29 cellular contexts compared by ENCODE assay signal in the genomic region with DNA sequence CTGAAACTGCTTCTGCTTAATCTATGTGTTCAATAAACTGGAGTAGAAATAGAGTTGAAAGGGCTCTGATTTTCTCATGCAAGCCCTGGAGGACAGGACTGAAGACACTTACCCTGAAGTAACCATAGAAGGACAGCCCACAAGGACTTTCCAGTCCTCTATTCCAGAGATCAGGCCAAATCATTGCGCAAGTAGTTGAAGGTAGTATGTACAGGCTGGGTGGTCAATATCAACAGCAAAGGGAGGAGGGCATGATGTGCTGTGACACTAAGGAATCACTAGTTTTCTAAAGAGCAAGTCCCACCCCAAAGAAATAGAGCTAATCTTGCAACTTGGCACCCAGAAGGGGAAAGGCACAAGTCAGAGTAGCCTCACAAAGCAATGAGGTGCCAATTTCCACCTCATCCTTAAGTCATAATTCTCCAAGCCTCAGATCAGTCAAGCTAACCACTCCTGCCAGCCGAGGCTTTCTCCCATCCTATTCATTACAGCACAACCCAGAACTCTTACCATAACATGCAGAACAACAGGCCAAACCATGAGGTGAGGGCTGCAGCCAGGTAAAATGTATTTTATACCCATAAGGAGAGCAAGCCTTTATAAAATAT.
"Had no signal": no experiment of that assay in that cellular context is flagged by ENCODE, and none has a peak within 500 bp of the region (broad histone marks: within the 10 kb centered on the region; RNA-seq: fewer than 3 reads in every experiment).

No MANE protein-coding gene starts in this region.

- H3K36me3 Mint-ChIP-seq: activated naive CD4-positive, alpha-beta T cell treated with anti-CD3 and anti-CD28 coated beads, Interleukin-2, amount 10 ng/mL, durations not matched to agents 7 days and 5 days had no signal

- H3K9me3 Mint-ChIP-seq: activated CD4-positive, alpha-beta memory T cell treated with anti-CD3 and anti-CD28 coated beads, Interleukin-2, amount 10 ng/mL, durations not matched to agents 7 days and 5 days; activated naive CD4-positive, alpha-beta T cell treated with anti-CD3 and anti-CD28 coated beads, Interleukin-2, amount 10 ng/mL, durations not matched to agents 7 days and 5 days; activated naive CD8-positive, alpha-beta T cell treated with anti-CD3 and anti-CD28 coated beads for 36 hours; activated T-helper 2 cell treated with anti-CD3 and anti-CD28 coated beads, Interferon-gamma antibody, Interleukin-2, Interleukin-4, amounts not matched to agents 10 μg/mL and 5 μg/mL and 100 μg/mL, durations not matched to agents 14 hours and 24 hours and 36 hours had no signal

- H3K4me3 Mint-ChIP-seq: activated CD4-positive, alpha-beta memory T cell treated with anti-CD3 and anti-CD28 coated beads, Interleukin-2, amount 10 ng/mL, durations not matched to agents 7 days and 5 days; activated CD4-positive, alpha-beta T cell treated with anti-CD3 and anti-CD28 coated beads for 36 hours; activated naive CD4-positive, alpha-beta T cell treated with anti-CD3 and anti-CD28 coated beads, Interleukin-2, amount 10 ng/mL, durations not matched to agents 7 days and 5 days; activated naive CD8-positive, alpha-beta T cell treated with anti-CD3 and anti-CD28 coated beads for 36 hours; activated T-cell treated with anti-CD3 and anti-CD28 coated beads, Interleukin-2, amount 50 U/mL, for 72 hours; T-helper 17 cell had no signal

- H3K4me3 ChIP-seq: cardiac muscle cell, Peyer's patch, SJSA1 had no signal

- DNase-seq: activated CD4-positive, alpha-beta memory T cell treated with anti-CD3 and anti-CD28 coated beads, Interleukin-2, amount 10 ng/mL, durations not matched to agents 7 days and 5 days; activated CD4-positive, alpha-beta T cell treated with anti-CD3 and anti-CD28 coated beads for 36 hours; activated CD4-positive, alpha-beta T cell treated with anti-CD3 and anti-CD28 coated beads, Interleukin-2, amount 50 U/mL, for 1 hour; activated gamma-delta T cell treated with Interleukin-2 at 50 U/mL for 16 hours; activated naive CD4-positive, alpha-beta T cell treated with anti-CD3 and anti-CD28 coated beads, Interleukin-2, amount 10 ng/mL, durations not matched to agents 7 days and 5 days; activated naive CD8-positive, alpha-beta T cell treated with anti-CD3 and anti-CD28 coated beads for 36 hours; activated T-cell treated with anti-CD3 and anti-CD28 coated beads for 4 hours; activated T-cell treated with anti-CD3 and anti-CD28 coated beads, Interleukin-2, amount 50 U/mL, for 72 hours; brain microvascular endothelial cell; Kasumi-1; NCI-H1092 treated with DMSO at 0.1 percent for 48 hours; NCI-H1417 treated with DMSO at 0.1 percent for 48 hours; NCI-H1694; NCI-H2029; NCI-H2107; NCI-H2171 treated with DMSO at 0.1 percent for 48 hours; NCI-H345; NCI-H510A; NCI-H526 treated with DMSO at 0.1 percent for 48 hours; NK-92 treated with Interleukin-12 subunit alpha and Interleukin-12 subunit beta, amount 100 ng/mL, for 24 hours; OCI-M1; Peyer's patch; SHP77; T-helper 17 cell; T-helper 9 cell had no signal

- H3K27ac ChIP-seq: brain microvascular endothelial cell, cardiac muscle cell, Peyer's patch, SJSA1, VCaP had no signal

- H3K36me3 ChIP-seq: brain microvascular endothelial cell, cardiac muscle cell, Peyer's patch, SJSA1 had no signal

- H3K4me1 ChIP-seq: Peyer's patch, SJSA1 had no signal

- H3K27me3 ChIP-seq: brain microvascular endothelial cell, Peyer's patch, SJSA1 had no signal

- H3K9me3 ChIP-seq: Peyer's patch, SJSA1 had no signal

- H3K4me1 Mint-ChIP-seq: activated CD4-positive, alpha-beta memory T cell treated with anti-CD3 and anti-CD28 coated beads, Interleukin-2, amount 10 ng/mL, durations not matched to agents 7 days and 5 days; activated CD4-positive, alpha-beta T cell treated with anti-CD3 and anti-CD28 coated beads for 36 hours; activated naive CD4-positive, alpha-beta T cell treated with anti-CD3 and anti-CD28 coated beads, Interleukin-2, amount 10 ng/mL, durations not matched to agents 7 days and 5 days; activated naive CD8-positive, alpha-beta T cell treated with anti-CD3 and anti-CD28 coated beads for 36 hours; T-helper 17 cell had no signal

- H3K27ac Mint-ChIP-seq: activated CD4-positive, alpha-beta memory T cell treated with anti-CD3 and anti-CD28 coated beads, Interleukin-2, amount 10 ng/mL, durations not matched to agents 7 days and 5 days; activated CD4-positive, alpha-beta T cell treated with anti-CD3 and anti-CD28 coated beads for 36 hours; activated naive CD4-positive, alpha-beta T cell treated with anti-CD3 and anti-CD28 coated beads, Interleukin-2, amount 10 ng/mL, durations not matched to agents 7 days and 5 days; activated naive CD8-positive, alpha-beta T cell treated with anti-CD3 and anti-CD28 coated beads for 36 hours; activated T-cell treated with anti-CD3 and anti-CD28 coated beads, Interleukin-2, amount 50 U/mL, for 72 hours; activated T-helper 2 cell treated with anti-CD3 and anti-CD28 coated beads, Interferon-gamma antibody, Interleukin-2, Interleukin-4, amounts not matched to agents 10 μg/mL and 5 μg/mL and 100 μg/mL, durations not matched to agents 14 hours and 24 hours and 36 hours; T-helper 17 cell had no signal

- H3K27me3 Mint-ChIP-seq: activated CD4-positive, alpha-beta memory T cell treated with anti-CD3 and anti-CD28 coated beads, Interleukin-2, amount 10 ng/mL, durations not matched to agents 7 days and 5 days; activated CD4-positive, alpha-beta T cell treated with anti-CD3 and anti-CD28 coated beads for 36 hours; activated naive CD4-positive, alpha-beta T cell treated with anti-CD3 and anti-CD28 coated beads, Interleukin-2, amount 10 ng/mL, durations not matched to agents 7 days and 5 days; activated naive CD8-positive, alpha-beta T cell treated with anti-CD3 and anti-CD28 coated beads for 36 hours; T-helper 17 cell had no signal
